ENCODE assay signal across 22 cellular contexts in the genomic region with DNA sequence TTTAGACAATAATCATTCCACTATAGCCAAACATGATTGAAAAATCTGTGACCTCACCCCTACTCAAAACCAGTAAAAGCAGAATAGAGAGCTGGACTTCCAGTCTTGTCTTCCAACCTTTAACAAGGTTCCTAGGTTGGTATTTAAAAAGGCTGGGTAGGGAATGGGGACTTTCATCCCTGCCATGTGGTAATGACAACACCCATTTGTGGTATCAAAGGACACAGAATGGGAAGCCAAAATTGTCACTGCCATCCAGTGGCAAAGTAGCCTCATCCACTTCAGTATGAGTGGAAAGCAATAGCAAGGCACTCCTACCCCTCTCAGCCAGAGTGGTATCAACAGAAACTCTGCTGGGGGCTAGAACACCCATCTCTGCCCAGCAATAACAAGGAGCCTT.
"Had no signal": no experiment of that assay in that cellular context is flagged by ENCODE, and none has a peak within 500 bp of the region (broad histone marks: within the 10 kb centered on the region; RNA-seq: fewer than 3 reads in every experiment).

No MANE protein-coding gene starts in this region.

- H3K4me3 ChIP-seq: Peyer's patch, SJSA1 had no signal

- ATAC-seq: activated CD8-positive, alpha-beta T cell treated with anti-CD3 and anti-CD28 coated beads, Interleukin-2, amount 10 ng/mL, durations not matched to agents 7 days and 5 days; SK-N-SH treated with all-trans-retinoic acid at 6 μM for 48 hours; WTC11 had no signal

- H3K27ac ChIP-seq: Peyer's patch, RWPE1, SJSA1 had no signal

- H3K4me1 ChIP-seq: Peyer's patch, SJSA1 had no signal

- H3K27me3 ChIP-seq: Peyer's patch, SJSA1 had no signal

- H3K9me3 ChIP-seq: Peyer's patch, SJSA1 had no signal

- DNase-seq: activated CD4-positive, alpha-beta T cell treated with anti-CD3 and anti-CD28 coated beads for 48 hours; activated CD4-positive, alpha-beta T cell treated with anti-CD3 and anti-CD28 coated beads, Interleukin-2, amount 50 U/mL, for 4 hours; activated CD4-positive, CD25-positive, alpha-beta regulatory T cell treated with anti-CD3 and anti-CD28 coated beads, Interleukin-2, amount 50 U/mL, for 72 hours; activated CD8-positive, alpha-beta memory T cell treated with anti-CD3 and anti-CD28 coated beads, Interleukin-2, amount 50 U/mL, for 48 hours; activated CD8-positive, alpha-beta T cell treated with anti-CD3 and anti-CD28 coated beads, Interleukin-2, amount 10 ng/mL, durations not matched to agents 7 days and 5 days; activated naive CD4-positive, alpha-beta T cell treated with anti-CD3 and anti-CD28 coated beads, Interleukin-2, amount 50 U/mL, for 16 hours; activated naive CD8-positive, alpha-beta T cell treated with anti-CD3 and anti-CD28 coated beads, Interleukin-2, amount 10 ng/mL, durations not matched to agents 7 days and 5 days; activated T-cell treated with anti-CD3 and anti-CD28 coated beads, Interleukin-2, amount 50 U/mL, for 1 hour; aorta; MM.1S; NCI-H1105 treated with DMSO at 0.1 percent for 48 hours; NCI-H1436 treated with DMSO at 0.1 percent for 48 hours; NCI-H187; NCI-H2081; NCI-H510A treated with DMSO at 0.1 percent for 48 hours; Peyer's patch; SHP77; SW 1271 had no signal
